In the genomic region with DNA sequence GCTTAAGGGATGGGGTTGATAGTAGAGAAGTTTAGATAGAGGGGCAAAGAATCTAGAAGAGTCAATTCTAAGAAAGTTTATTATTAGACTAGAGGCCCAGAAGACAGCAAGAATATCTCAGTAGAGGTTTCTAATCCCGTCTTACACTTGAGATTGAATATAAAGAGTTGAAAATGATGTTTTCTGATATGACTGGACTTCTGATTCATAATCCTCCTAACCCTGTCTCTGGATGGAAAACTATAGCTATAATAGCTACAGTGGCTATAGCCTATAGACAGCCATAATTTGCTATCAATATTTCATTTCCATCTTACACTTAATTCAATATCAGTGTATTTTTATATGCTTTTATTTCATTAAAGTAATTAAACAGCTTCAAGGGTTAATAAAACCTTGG, we compare ENCODE assay signal across 39 cellular contexts. TPM values are rescaled to one million over a fixed set of nuclear protein-coding genes. Genes with fewer than 3 reads are reported as not detected.
"Had no signal": no experiment of that assay in that cellular context is flagged by ENCODE, and none has a peak within 500 bp of the region (broad histone marks: within the 10 kb centered on the region; RNA-seq: fewer than 3 reads in every experiment).

No MANE protein-coding gene starts in this region.

- H3K4me3 ChIP-seq: adrenal gland, ascending aorta, body of pancreas, breast epithelium, cardiac muscle cell had no signal

- H3K36me3 ChIP-seq: adrenal gland, ascending aorta, brain microvascular endothelial cell, breast epithelium, cardiac muscle cell had no signal

- H3K4me3 Mint-ChIP-seq: activated naive CD4-positive, alpha-beta T cell treated with anti-CD3 and anti-CD28 coated beads for 36 hours; activated naive CD4-positive, alpha-beta T cell treated with anti-CD3 and anti-CD28 coated beads, Interleukin-2, amount 10 ng/mL, durations not matched to agents 7 days and 5 days; activated naive CD4-positive, alpha-beta T cell treated with anti-CD3 and anti-CD28 coated beads, Interleukin-2, amount 50 U/mL, for 24 hours; activated naive CD8-positive, alpha-beta T cell; activated naive CD8-positive, alpha-beta T cell treated with anti-CD3 and anti-CD28 coated beads for 36 hours; activated naive CD8-positive, alpha-beta T cell treated with anti-CD3 and anti-CD28 coated beads, Interleukin-2, amount 10 ng/mL, durations not matched to agents 7 days and 5 days; activated naive CD8-positive, alpha-beta T cell treated with anti-CD3 and anti-CD28 coated beads, Interleukin-2, amount 50 U/mL, for 24 hours; activated T-cell treated with anti-CD3 and anti-CD28 coated beads, Interleukin-2, amount 50 U/mL, for 24 hours; activated T-cell treated with anti-CD3 and anti-CD28 coated beads, Interleukin-2, amount 50 U/mL, for 4 hours; activated T-cell treated with anti-CD3 and anti-CD28 coated beads, Interleukin-2, amount 50 U/mL, for 72 hours; activated T-helper 1 cell treated with anti-CD3 and anti-CD28 coated beads, Interleukin-12 subunit alpha, Interleukin-12 subunit beta, Interleukin-2, Interleukin-4 antibody, amounts not matched to agents 30 ng/mL and 10 ng/mL and 1 ng/mL, durations not matched to agents 14 hours and 24 hours and 36 hours; brain; central memory CD8-positive, alpha-beta T cell had no signal

- ATAC-seq: activated naive CD8-positive, alpha-beta T cell treated with anti-CD3 and anti-CD28 coated beads, Interleukin-2, amount 50 U/mL, for 24 hours; activated T-cell treated with anti-CD3 and anti-CD28 coated beads, Interleukin-2, amount 50 U/mL, for 4 hours; body of pancreas had no signal

- H3K27ac ChIP-seq: adrenal gland, ascending aorta, body of pancreas, brain microvascular endothelial cell, breast epithelium, cardiac muscle cell had no signal

- H3K27me3 ChIP-seq: adrenal gland, ascending aorta, body of pancreas, brain microvascular endothelial cell, breast epithelium, cardiac muscle cell had no signal

- H3K9me3 ChIP-seq: adrenal gland, ascending aorta, body of pancreas, breast epithelium had no signal

- H3K4me1 ChIP-seq: ascending aorta, body of pancreas, breast epithelium had no signal

- H3K36me3 Mint-ChIP-seq: activated naive CD4-positive, alpha-beta T cell treated with anti-CD3 and anti-CD28 coated beads, Interleukin-2, amount 10 ng/mL, durations not matched to agents 7 days and 5 days; activated naive CD4-positive, alpha-beta T cell treated with anti-CD3 and anti-CD28 coated beads, Interleukin-2, amount 50 U/mL, for 24 hours; activated naive CD4-positive, alpha-beta T cell treated with anti-CD3 and anti-CD28 coated beads, Interleukin-2, amount 50 U/mL, for 72 hours; activated naive CD8-positive, alpha-beta T cell; activated naive CD8-positive, alpha-beta T cell treated with anti-CD3 and anti-CD28 coated beads for 36 hours; activated naive CD8-positive, alpha-beta T cell treated with anti-CD3 and anti-CD28 coated beads, Interleukin-2, amount 10 ng/mL, durations not matched to agents 7 days and 5 days had no signal

- FAIRE-seq: astrocyte, bronchial epithelial cell had no signal

- H3K27me3 Mint-ChIP-seq: brain had no signal

- DNase-seq: activated effector memory CD4-positive, alpha-beta T cell treated with anti-CD3 and anti-CD28 coated beads, Interleukin-2, amount 50 U/mL, for 16 hours; activated effector memory CD4-positive, alpha-beta T cell treated with Interleukin-2 at 50 U/mL for 16 hours; activated gamma-delta T cell; activated gamma-delta T cell treated with Interleukin-2 at 50 U/mL for 16 hours; activated naive CD4-positive, alpha-beta T cell; activated naive CD4-positive, alpha-beta T cell treated with anti-CD3 and anti-CD28 coated beads for 36 hours; activated naive CD4-positive, alpha-beta T cell treated with anti-CD3 and anti-CD28 coated beads, Interleukin-2, amount 10 ng/mL, durations not matched to agents 7 days and 5 days; activated naive CD4-positive, alpha-beta T cell treated with anti-CD3 and anti-CD28 coated beads, Interleukin-2, amount 50 U/mL, for 16 hours; activated naive CD4-positive, alpha-beta T cell treated with Interleukin-2 at 50 U/mL for 16 hours; activated naive CD8-positive, alpha-beta T cell treated with anti-CD3 and anti-CD28 coated beads for 36 hours; activated naive CD8-positive, alpha-beta T cell treated with anti-CD3 and anti-CD28 coated beads, Interleukin-2, amount 10 ng/mL, durations not matched to agents 7 days and 5 days; activated naive CD8-positive, alpha-beta T cell treated with anti-CD3 and anti-CD28 coated beads, Interleukin-2, amount 50 U/mL, for 24 hours; activated T-cell treated with anti-CD3 and anti-CD28 coated beads, Interleukin-2, amount 50 U/mL, for 1 hour; activated T-cell treated with anti-CD3 and anti-CD28 coated beads, Interleukin-2, amount 50 U/mL, for 24 hours; activated T-cell treated with anti-CD3 and anti-CD28 coated beads, Interleukin-2, amount 50 U/mL, for 4 hours; activated T-cell treated with anti-CD3 and anti-CD28 coated beads, Interleukin-2, amount 50 U/mL, for 48 hours; activated T-cell treated with anti-CD3 and anti-CD28 coated beads, Interleukin-2, amount 50 U/mL, for 72 hours; adrenal gland; amniotic stem cell; amygdala; anterior cingulate cortex; aorta; body of pancreas; brain microvascular endothelial cell; caudate nucleus; central memory CD4-positive, alpha-beta T cell; cerebellar nuclear complex had no signal

- H3K27ac Mint-ChIP-seq: activated naive CD4-positive, alpha-beta T cell treated with anti-CD3 and anti-CD28 coated beads for 36 hours; activated naive CD4-positive, alpha-beta T cell treated with anti-CD3 and anti-CD28 coated beads, Interleukin-2, amount 10 ng/mL, durations not matched to agents 7 days and 5 days; activated naive CD4-positive, alpha-beta T cell treated with anti-CD3 and anti-CD28 coated beads, Interleukin-2, amount 50 U/mL, for 24 hours; activated naive CD4-positive, alpha-beta T cell treated with anti-CD3 and anti-CD28 coated beads, Interleukin-2, amount 50 U/mL, for 72 hours; activated naive CD8-positive, alpha-beta T cell; activated naive CD8-positive, alpha-beta T cell treated with anti-CD3 and anti-CD28 coated beads for 36 hours; activated naive CD8-positive, alpha-beta T cell treated with anti-CD3 and anti-CD28 coated beads, Interleukin-2, amount 10 ng/mL, durations not matched to agents 7 days and 5 days; activated naive CD8-positive, alpha-beta T cell treated with anti-CD3 and anti-CD28 coated beads, Interleukin-2, amount 50 U/mL, for 24 hours; activated T-cell treated with anti-CD3 and anti-CD28 coated beads, Interleukin-2, amount 50 U/mL, for 24 hours; activated T-cell treated with anti-CD3 and anti-CD28 coated beads, Interleukin-2, amount 50 U/mL, for 72 hours; activated T-helper 1 cell treated with anti-CD3 and anti-CD28 coated beads, Interleukin-12 subunit alpha, Interleukin-12 subunit beta, Interleukin-2, Interleukin-4 antibody, amounts not matched to agents 30 ng/mL and 10 ng/mL and 1 ng/mL, durations not matched to agents 14 hours and 24 hours and 36 hours; activated T-helper 2 cell treated with anti-CD3 and anti-CD28 coated beads, Interferon-gamma antibody, Interleukin-2, Interleukin-4, amounts not matched to agents 10 μg/mL and 5 μg/mL and 100 μg/mL, durations not matched to agents 14 hours and 24 hours and 36 hours; brain had no signal

- H3K9me3 Mint-ChIP-seq: activated naive CD4-positive, alpha-beta T cell treated with anti-CD3 and anti-CD28 coated beads for 36 hours; activated naive CD4-positive, alpha-beta T cell treated with anti-CD3 and anti-CD28 coated beads, Interleukin-2, amount 10 ng/mL, durations not matched to agents 7 days and 5 days; activated naive CD4-positive, alpha-beta T cell treated with anti-CD3 and anti-CD28 coated beads, Interleukin-2, amount 50 U/mL, for 24 hours; activated naive CD4-positive, alpha-beta T cell treated with anti-CD3 and anti-CD28 coated beads, Interleukin-2, amount 50 U/mL, for 72 hours; activated naive CD8-positive, alpha-beta T cell treated with anti-CD3 and anti-CD28 coated beads for 36 hours; activated naive CD8-positive, alpha-beta T cell treated with anti-CD3 and anti-CD28 coated beads, Interleukin-2, amount 10 ng/mL, durations not matched to agents 7 days and 5 days; activated naive CD8-positive, alpha-beta T cell treated with anti-CD3 and anti-CD28 coated beads, Interleukin-2, amount 50 U/mL, for 24 hours; activated T-cell treated with anti-CD3 and anti-CD28 coated beads, Interleukin-2, amount 50 U/mL, for 24 hours; activated T-cell treated with anti-CD3 and anti-CD28 coated beads, Interleukin-2, amount 50 U/mL, for 4 hours; activated T-cell treated with anti-CD3 and anti-CD28 coated beads, Interleukin-2, amount 50 U/mL, for 72 hours; activated T-helper 1 cell treated with anti-CD3 and anti-CD28 coated beads, Interleukin-12 subunit alpha, Interleukin-12 subunit beta, Interleukin-2, Interleukin-4 antibody, amounts not matched to agents 30 ng/mL and 10 ng/mL and 1 ng/mL, durations not matched to agents 14 hours and 24 hours and 36 hours; activated T-helper 2 cell treated with anti-CD3 and anti-CD28 coated beads, Interferon-gamma antibody, Interleukin-2, Interleukin-4, amounts not matched to agents 10 μg/mL and 5 μg/mL and 100 μg/mL, durations not matched to agents 14 hours and 24 hours and 36 hours; brain; central memory CD8-positive, alpha-beta T cell had no signal

- H3K4me1 Mint-ChIP-seq: activated naive CD4-positive, alpha-beta T cell treated with anti-CD3 and anti-CD28 coated beads, Interleukin-2, amount 10 ng/mL, durations not matched to agents 7 days and 5 days; activated naive CD4-positive, alpha-beta T cell treated with anti-CD3 and anti-CD28 coated beads, Interleukin-2, amount 50 U/mL, for 24 hours; activated naive CD8-positive, alpha-beta T cell treated with anti-CD3 and anti-CD28 coated beads, Interleukin-2, amount 50 U/mL, for 24 hours; central memory CD8-positive, alpha-beta T cell had no signal

RNA-seq across cellular contexts. Expression of gene GAP43, which starts 60.0 kb away (rescaled TPM):
- total RNA-seq: activated naive CD4-positive, alpha-beta T cell treated with anti-CD3 and anti-CD28 coated beads, Interleukin-2, amount 50 U/mL, for 72 hours; activated naive CD8-positive, alpha-beta T cell treated with anti-CD3 and anti-CD28 coated beads, Interleukin-2, amount 10 ng/mL, durations not matched to agents 7 days and 5 days; activated T-cell treated with anti-CD3 and anti-CD28 coated beads, Interleukin-2, amount 50 U/mL, for 4 hours; activated T-cell treated with anti-CD3 and anti-CD28 coated beads, Interleukin-2, amount 50 U/mL, for 72 hours; activated T-helper 1 cell treated with anti-CD3 and anti-CD28 coated beads, Interleukin-12 subunit alpha, Interleukin-12 subunit beta, Interleukin-2, Interleukin-4 antibody, amounts not matched to agents 30 ng/mL and 10 ng/mL and 1 ng/mL, durations not matched to agents 14 hours and 24 hours and 36 hours; activated T-helper 2 cell treated with anti-CD3 and anti-CD28 coated beads, Interferon-gamma antibody, Interleukin-2, Interleukin-4, amounts not matched to agents 10 μg/mL and 5 μg/mL and 100 μg/mL, durations not matched to agents 14 hours and 24 hours and 36 hours; bronchial epithelial cell had no signal
